ENCODE assay signal across 24 cellular contexts in genomic region chr2:36616947-36617346, GRCh38.
"Had no signal": no experiment of that assay in that cellular context is flagged by ENCODE, and none has a peak within 500 bp of the region (broad histone marks: within the 10 kb centered on the region; RNA-seq: fewer than 3 reads in every experiment).

No MANE protein-coding gene starts in this region.

- H3K36me3 Mint-ChIP-seq: activated CD8-positive, alpha-beta memory T cell treated with anti-CD3 and anti-CD28 coated beads, Interleukin-2, amount 10 ng/mL, durations not matched to agents 7 days and 5 days; activated naive CD8-positive, alpha-beta T cell treated with anti-CD3 and anti-CD28 coated beads for 36 hours; T-cell had no signal

- H3K27ac Mint-ChIP-seq: activated B cell treated with CpG ODN at 0.5 μM for 24 hours; activated CD4-positive, alpha-beta memory T cell treated with anti-CD3 and anti-CD28 coated beads, Interleukin-2, amount 10 ng/mL, durations not matched to agents 7 days and 5 days; activated CD8-positive, alpha-beta memory T cell treated with anti-CD3 and anti-CD28 coated beads, Interleukin-2, amount 10 ng/mL, durations not matched to agents 7 days and 5 days; activated naive CD8-positive, alpha-beta T cell treated with anti-CD3 and anti-CD28 coated beads for 36 hours; dendritic cell treated with granulocyte-macrophage colony-stimulating factor and Interleukin-4, amounts not matched to agents 40 ng/mL and 50 ng/mL, for 4 days; progenitor cell of endocrine pancreas; T-cell had no signal

- H3K27ac ChIP-seq: cardiac muscle cell, right atrium auricular region, tibial artery, uterus had no signal

- H3K4me1 Mint-ChIP-seq: activated B cell treated with CpG ODN at 0.5 μM for 24 hours; activated CD4-positive, alpha-beta memory T cell treated with anti-CD3 and anti-CD28 coated beads, Interleukin-2, amount 10 ng/mL, durations not matched to agents 7 days and 5 days; activated naive CD8-positive, alpha-beta T cell treated with anti-CD3 and anti-CD28 coated beads for 36 hours; T-cell had no signal

- H3K4me3 Mint-ChIP-seq: activated B cell treated with CpG ODN at 0.5 μM for 24 hours; activated CD4-positive, alpha-beta memory T cell treated with anti-CD3 and anti-CD28 coated beads, Interleukin-2, amount 10 ng/mL, durations not matched to agents 7 days and 5 days; activated CD8-positive, alpha-beta memory T cell treated with anti-CD3 and anti-CD28 coated beads, Interleukin-2, amount 10 ng/mL, durations not matched to agents 7 days and 5 days; activated naive CD8-positive, alpha-beta T cell treated with anti-CD3 and anti-CD28 coated beads for 36 hours; dendritic cell treated with granulocyte-macrophage colony-stimulating factor and Interleukin-4, amounts not matched to agents 40 ng/mL and 50 ng/mL, for 4 days; nephron; T-cell had no signal

- H3K9me3 Mint-ChIP-seq: activated B cell treated with CpG ODN at 0.5 μM for 24 hours; activated CD4-positive, alpha-beta memory T cell treated with anti-CD3 and anti-CD28 coated beads, Interleukin-2, amount 10 ng/mL, durations not matched to agents 7 days and 5 days; activated naive CD8-positive, alpha-beta T cell treated with anti-CD3 and anti-CD28 coated beads for 36 hours; dendritic cell treated with granulocyte-macrophage colony-stimulating factor and Interleukin-4, amounts not matched to agents 40 ng/mL and 50 ng/mL, for 4 days; nephron; T-cell had no signal

- H3K27me3 Mint-ChIP-seq: activated naive CD8-positive, alpha-beta T cell treated with anti-CD3 and anti-CD28 coated beads for 36 hours; dendritic cell treated with granulocyte-macrophage colony-stimulating factor and Interleukin-4, amounts not matched to agents 40 ng/mL and 50 ng/mL, for 4 days; progenitor cell of endocrine pancreas had no signal

- DNase-seq: activated B cell treated with CpG ODN at 0.5 μM for 24 hours; activated CD4-positive, alpha-beta memory T cell treated with anti-CD3 and anti-CD28 coated beads, Interleukin-2, amount 10 ng/mL, durations not matched to agents 7 days and 5 days; activated CD4-positive, alpha-beta T cell treated with anti-CD3 and anti-CD28 coated beads for 48 hours; activated CD8-positive, alpha-beta memory T cell treated with anti-CD3 and anti-CD28 coated beads, Interleukin-2, amount 10 ng/mL, durations not matched to agents 7 days and 5 days; activated naive CD8-positive, alpha-beta T cell treated with anti-CD3 and anti-CD28 coated beads for 36 hours; amygdala; effector CD8-positive, alpha-beta T cell; foreskin fibroblast; islet precursor cell; left colon; midbrain; occipital lobe; stimulated activated CD4-positive, alpha-beta T cell treated with anti-CD3 and anti-CD28 coated beads, Interleukin-2, amount 100 ng/mL, for 24 hours; stimulated activated naive CD4-positive, alpha-beta T cell treated with Interleukin-2 at 50 U/mL for 16 hours; substantia nigra; T-cell; tibial artery; uterus had no signal

- ATAC-seq: activated CD8-positive, alpha-beta memory T cell treated with anti-CD3 and anti-CD28 coated beads, Interleukin-2, amount 10 ng/mL, durations not matched to agents 7 days and 5 days; left colon; T-cell had no signal

- H3K36me3 ChIP-seq: cardiac muscle cell, right atrium auricular region, tibial artery, uterus had no signal

- H3K4me1 ChIP-seq: right atrium auricular region, uterus had no signal

- H3K9me3 ChIP-seq: right atrium auricular region, tibial artery, uterus had no signal

- H3K27me3 ChIP-seq: cardiac muscle cell, right atrium auricular region, tibial artery, uterus had no signal

- H3K4me3 ChIP-seq: cardiac muscle cell, lung, right atrium auricular region, tibial artery, uterus had no signal
